1 cellular context compared by ENCODE assay signal in genomic region chr14:103333754-103334643, GRCh38.
TF ChIP-seq lines count a peak whose summit lies in the region.

EIF5 (plus strand) TSS chr14:103334237; CDS start chr14:103335861, 1,624 bp downstream.

TF ChIP-seq in HEK293, 187 proteins besides CTCF, POLR2A, EP300 and RAD21 (continued from another document and continues in another):
- no peak; the same call in none of the 2 replicates for TF ChIP-seq KLF10 (tag by site-specific recombination; IDR thresholded peaks at IDR 0.05)
- TF ChIP-seq ZNF623 (tag by site-specific recombination; IDR thresholded peaks at IDR 0.05), result no peak; the same call in 1 of the 2 replicates
- peak; percentile 43 for TF ChIP-seq EGR2 (tag by site-specific recombination; IDR thresholded peaks at IDR 0.05; ENCODE audit: low read depth)
- no peak for TF ChIP-seq ZNF670 (tag by site-specific recombination; IDR thresholded peaks at IDR 0.05; ENCODE audit: low read depth)
- TF ChIP-seq ZNF433 (tag by site-specific recombination; IDR thresholded peaks at IDR 0.05; ENCODE audit: low read depth), result no peak
- peak; percentile 96 for TF ChIP-seq ZNF335 (tag by site-specific recombination; conservative IDR thresholded peaks at IDR 0.05)
- peak; percentile 40; the same call in 1 of the 2 replicates for TF ChIP-seq GLIS1 (tag by site-specific recombination; IDR thresholded peaks at IDR 0.05)
- peak; percentile 70 for TF ChIP-seq ZNF610 (tag by site-specific recombination; IDR thresholded peaks at IDR 0.05; ENCODE audit: borderline replicate concordance)
- no peak for TF ChIP-seq TCF7L2 (IDR thresholded peaks at IDR 0.05; ENCODE audit: borderline replicate concordance, low read depth, low read length)
- peak; percentile 98 for TF ChIP-seq ZNF76 (tag by site-specific recombination; IDR thresholded peaks at IDR 0.05; ENCODE audit: borderline replicate concordance, low read depth)
- TF ChIP-seq SP7 (tag by site-specific recombination; IDR thresholded peaks at IDR 0.05), result peak; percentile 81
- TF ChIP-seq ZSCAN23 (tag by site-specific recombination; IDR thresholded peaks at IDR 0.05), result 0 out of 2 replicates have a peak, but pooled peaks have one; percentile 59
- no peak for TF ChIP-seq TRIM28 (IDR thresholded peaks at IDR 0.05; ENCODE audit: borderline replicate concordance, low read length)
- peak; percentile 69 for TF ChIP-seq ZNF629 (tag by site-specific recombination; IDR thresholded peaks at IDR 0.05)
- no peak for TF ChIP-seq ZNF426 (tag by site-specific recombination; IDR thresholded peaks at IDR 0.05)
- peak; percentile 61; the same call in 1 of the 2 replicates for TF ChIP-seq ZNF24 (tag by site-specific recombination; IDR thresholded peaks at IDR 0.05)
- no peak for TF ChIP-seq ZNF302 (tag by site-specific recombination; IDR thresholded peaks at IDR 0.05; ENCODE audit: low read depth)
- no peak for TF ChIP-seq ZNF664 (tag by site-specific recombination; IDR thresholded peaks at IDR 0.05)
- TF ChIP-seq ZNF280C (tag by site-specific recombination; IDR thresholded peaks at IDR 0.05), result no peak
- TF ChIP-seq ZNF777 (tag by site-specific recombination; IDR thresholded peaks at IDR 0.05; ENCODE audit: borderline replicate concordance), result no peak
- no peak for TF ChIP-seq ZNF548 (tag by site-specific recombination; IDR thresholded peaks at IDR 0.05)
- TF ChIP-seq, protein P1, sequence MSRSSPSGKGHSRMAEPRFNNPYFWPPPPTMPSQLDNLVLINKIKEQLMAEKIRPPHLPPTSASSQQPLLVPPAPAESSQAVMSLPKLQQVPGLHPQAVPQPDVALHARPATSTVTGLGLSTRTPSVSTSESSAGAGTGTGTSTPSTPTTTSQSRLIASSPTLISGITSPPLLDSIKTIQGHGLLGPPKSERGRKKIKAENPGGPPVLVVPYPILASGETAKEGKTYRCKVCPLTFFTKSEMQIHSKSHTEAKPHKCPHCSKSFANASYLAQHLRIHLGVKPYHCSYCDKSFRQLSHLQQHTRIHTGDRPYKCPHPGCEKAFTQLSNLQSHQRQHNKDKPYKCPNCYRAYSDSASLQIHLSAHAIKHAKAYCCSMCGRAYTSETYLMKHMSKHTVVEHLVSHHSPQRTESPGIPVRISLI (tag by site-specific recombination; IDR thresholded peaks at IDR 0.05), result no peak
- no peak for TF ChIP-seq ZNF791 (tag by site-specific recombination; IDR thresholded peaks at IDR 0.05)
- no peak for TF ChIP-seq ZNF404 (tag by site-specific recombination; IDR thresholded peaks at IDR 0.05)
- TF ChIP-seq ZNF785 (tag by site-specific recombination; IDR thresholded peaks at IDR 0.05), result 0 out of 2 replicates have a peak, but pooled peaks have one; percentile 56
- TF ChIP-seq, protein P2, sequence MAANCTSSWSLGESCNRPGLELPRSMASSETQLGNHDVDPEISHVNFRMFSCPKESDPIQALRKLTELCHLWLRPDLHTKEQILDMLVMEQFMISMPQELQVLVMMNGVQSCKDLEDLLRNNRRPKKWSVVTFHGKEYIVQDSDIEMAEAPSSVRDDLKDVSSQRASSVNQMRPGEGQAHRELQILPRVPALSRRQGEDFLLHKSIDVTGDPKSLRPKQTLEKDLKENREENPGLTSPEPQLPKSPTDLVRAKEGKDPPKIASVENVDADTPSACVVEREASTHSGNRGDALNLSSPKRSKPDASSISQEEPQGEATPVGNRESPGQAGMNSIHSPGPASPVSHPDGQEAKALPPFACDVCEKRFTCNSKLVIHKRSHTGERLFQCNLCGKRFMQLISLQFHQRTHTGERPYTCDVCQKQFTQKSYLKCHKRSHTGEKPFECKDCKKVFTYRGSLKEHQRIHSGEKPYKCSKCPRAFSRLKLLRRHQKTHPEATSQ (tag by site-specific recombination; IDR thresholded peaks at IDR 0.05), result peak; percentile 88
- TF ChIP-seq, protein P3, sequence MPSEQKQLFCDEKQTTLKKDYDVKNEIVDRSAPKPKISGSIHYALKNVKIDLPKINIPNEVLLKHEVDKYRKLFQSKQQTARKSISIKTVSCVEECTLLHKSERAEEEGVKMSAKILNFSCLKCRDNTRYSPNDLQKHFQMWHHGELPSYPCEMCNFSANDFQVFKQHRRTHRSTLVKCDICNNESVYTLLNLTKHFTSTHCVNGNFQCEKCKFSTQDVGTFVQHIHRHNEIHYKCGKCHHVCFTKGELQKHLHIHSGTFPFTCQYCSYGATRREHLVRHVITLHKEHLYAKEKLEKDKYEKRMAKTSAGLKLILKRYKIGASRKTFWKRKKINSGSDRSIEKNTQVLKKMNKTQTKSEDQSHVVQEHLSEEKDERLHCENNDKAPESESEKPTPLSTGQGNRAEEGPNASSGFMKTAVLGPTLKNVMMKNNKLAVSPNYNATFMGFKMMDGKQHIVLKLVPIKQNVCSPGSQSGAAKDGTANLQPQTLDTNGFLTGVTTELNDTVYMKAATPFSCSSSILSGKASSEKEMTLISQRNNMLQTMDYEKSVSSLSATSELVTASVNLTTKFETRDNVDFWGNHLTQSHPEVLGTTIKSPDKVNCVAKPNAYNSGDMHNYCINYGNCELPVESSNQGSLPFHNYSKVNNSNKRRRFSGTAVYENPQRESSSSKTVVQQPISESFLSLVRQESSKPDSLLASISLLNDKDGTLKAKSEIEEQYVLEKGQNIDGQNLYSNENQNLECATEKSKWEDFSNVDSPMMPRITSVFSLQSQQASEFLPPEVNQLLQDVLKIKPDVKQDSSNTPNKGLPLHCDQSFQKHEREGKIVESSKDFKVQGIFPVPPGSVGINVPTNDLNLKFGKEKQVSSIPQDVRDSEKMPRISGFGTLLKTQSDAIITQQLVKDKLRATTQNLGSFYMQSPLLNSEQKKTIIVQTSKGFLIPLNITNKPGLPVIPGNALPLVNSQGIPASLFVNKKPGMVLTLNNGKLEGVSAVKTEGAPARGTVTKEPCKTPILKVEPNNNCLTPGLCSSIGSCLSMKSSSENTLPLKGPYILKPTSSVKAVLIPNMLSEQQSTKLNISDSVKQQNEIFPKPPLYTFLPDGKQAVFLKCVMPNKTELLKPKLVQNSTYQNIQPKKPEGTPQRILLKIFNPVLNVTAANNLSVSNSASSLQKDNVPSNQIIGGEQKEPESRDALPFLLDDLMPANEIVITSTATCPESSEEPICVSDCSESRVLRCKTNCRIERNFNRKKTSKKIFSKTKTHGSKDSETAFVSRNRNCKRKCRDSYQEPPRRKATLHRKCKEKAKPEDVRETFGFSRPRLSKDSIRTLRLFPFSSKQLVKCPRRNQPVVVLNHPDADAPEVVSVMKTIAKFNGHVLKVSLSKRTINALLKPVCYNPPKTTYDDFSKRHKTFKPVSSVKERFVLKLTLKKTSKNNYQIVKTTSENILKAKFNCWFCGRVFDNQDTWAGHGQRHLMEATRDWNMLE (tag by site-specific recombination; conservative IDR thresholded peaks at IDR 0.05; ENCODE audit: low read depth), result no peak
- TF ChIP-seq, protein P4, sequence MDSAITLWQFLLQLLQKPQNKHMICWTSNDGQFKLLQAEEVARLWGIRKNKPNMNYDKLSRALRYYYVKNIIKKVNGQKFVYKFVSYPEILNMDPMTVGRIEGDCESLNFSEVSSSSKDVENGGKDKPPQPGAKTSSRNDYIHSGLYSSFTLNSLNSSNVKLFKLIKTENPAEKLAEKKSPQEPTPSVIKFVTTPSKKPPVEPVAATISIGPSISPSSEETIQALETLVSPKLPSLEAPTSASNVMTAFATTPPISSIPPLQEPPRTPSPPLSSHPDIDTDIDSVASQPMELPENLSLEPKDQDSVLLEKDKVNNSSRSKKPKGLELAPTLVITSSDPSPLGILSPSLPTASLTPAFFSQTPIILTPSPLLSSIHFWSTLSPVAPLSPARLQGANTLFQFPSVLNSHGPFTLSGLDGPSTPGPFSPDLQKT (IDR thresholded peaks at IDR 0.05; ENCODE audit: borderline replicate concordance, low read depth, low read length), result no peak
- TF ChIP-seq ZNF112 (tag by site-specific recombination; IDR thresholded peaks at IDR 0.05), result no peak
- no peak for TF ChIP-seq ZNF626 (tag by site-specific recombination; IDR thresholded peaks at IDR 0.05)
- TF ChIP-seq, protein P5, sequence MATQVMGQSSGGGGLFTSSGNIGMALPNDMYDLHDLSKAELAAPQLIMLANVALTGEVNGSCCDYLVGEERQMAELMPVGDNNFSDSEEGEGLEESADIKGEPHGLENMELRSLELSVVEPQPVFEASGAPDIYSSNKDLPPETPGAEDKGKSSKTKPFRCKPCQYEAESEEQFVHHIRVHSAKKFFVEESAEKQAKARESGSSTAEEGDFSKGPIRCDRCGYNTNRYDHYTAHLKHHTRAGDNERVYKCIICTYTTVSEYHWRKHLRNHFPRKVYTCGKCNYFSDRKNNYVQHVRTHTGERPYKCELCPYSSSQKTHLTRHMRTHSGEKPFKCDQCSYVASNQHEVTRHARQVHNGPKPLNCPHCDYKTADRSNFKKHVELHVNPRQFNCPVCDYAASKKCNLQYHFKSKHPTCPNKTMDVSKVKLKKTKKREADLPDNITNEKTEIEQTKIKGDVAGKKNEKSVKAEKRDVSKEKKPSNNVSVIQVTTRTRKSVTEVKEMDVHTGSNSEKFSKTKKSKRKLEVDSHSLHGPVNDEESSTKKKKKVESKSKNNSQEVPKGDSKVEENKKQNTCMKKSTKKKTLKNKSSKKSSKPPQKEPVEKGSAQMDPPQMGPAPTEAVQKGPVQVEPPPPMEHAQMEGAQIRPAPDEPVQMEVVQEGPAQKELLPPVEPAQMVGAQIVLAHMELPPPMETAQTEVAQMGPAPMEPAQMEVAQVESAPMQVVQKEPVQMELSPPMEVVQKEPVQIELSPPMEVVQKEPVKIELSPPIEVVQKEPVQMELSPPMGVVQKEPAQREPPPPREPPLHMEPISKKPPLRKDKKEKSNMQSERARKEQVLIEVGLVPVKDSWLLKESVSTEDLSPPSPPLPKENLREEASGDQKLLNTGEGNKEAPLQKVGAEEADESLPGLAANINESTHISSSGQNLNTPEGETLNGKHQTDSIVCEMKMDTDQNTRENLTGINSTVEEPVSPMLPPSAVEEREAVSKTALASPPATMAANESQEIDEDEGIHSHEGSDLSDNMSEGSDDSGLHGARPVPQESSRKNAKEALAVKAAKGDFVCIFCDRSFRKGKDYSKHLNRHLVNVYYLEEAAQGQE (tag by site-specific recombination; IDR thresholded peaks at IDR 0.05), result no peak
- peak; percentile 86 for TF ChIP-seq INSM2 (tag by site-specific recombination; IDR thresholded peaks at IDR 0.05)
- peak; percentile 66 for TF ChIP-seq KLF17 (tag by site-specific recombination; IDR thresholded peaks at IDR 0.05)
- TF ChIP-seq BCL11B (tag by site-specific recombination; IDR thresholded peaks at IDR 0.05; ENCODE audit: low read depth), result no peak
- no peak for TF ChIP-seq ZNF701 (tag by site-specific recombination; IDR thresholded peaks at IDR 0.05)
- TF ChIP-seq, protein P6, sequence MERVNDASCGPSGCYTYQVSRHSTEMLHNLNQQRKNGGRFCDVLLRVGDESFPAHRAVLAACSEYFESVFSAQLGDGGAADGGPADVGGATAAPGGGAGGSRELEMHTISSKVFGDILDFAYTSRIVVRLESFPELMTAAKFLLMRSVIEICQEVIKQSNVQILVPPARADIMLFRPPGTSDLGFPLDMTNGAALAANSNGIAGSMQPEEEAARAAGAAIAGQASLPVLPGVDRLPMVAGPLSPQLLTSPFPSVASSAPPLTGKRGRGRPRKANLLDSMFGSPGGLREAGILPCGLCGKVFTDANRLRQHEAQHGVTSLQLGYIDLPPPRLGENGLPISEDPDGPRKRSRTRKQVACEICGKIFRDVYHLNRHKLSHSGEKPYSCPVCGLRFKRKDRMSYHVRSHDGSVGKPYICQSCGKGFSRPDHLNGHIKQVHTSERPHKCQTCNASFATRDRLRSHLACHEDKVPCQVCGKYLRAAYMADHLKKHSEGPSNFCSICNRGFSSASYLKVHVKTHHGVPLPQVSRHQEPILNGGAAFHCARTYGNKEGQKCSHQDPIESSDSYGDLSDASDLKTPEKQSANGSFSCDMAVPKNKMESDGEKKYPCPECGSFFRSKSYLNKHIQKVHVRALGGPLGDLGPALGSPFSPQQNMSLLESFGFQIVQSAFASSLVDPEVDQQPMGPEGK (tag by site-specific recombination; IDR thresholded peaks at IDR 0.05), result peak; percentile 99
- no peak for TF ChIP-seq ZNF157 (tag by site-specific recombination; IDR thresholded peaks at IDR 0.05)
